Comparison of ENCODE assay signal across 2 cellular contexts in the genomic region with DNA sequence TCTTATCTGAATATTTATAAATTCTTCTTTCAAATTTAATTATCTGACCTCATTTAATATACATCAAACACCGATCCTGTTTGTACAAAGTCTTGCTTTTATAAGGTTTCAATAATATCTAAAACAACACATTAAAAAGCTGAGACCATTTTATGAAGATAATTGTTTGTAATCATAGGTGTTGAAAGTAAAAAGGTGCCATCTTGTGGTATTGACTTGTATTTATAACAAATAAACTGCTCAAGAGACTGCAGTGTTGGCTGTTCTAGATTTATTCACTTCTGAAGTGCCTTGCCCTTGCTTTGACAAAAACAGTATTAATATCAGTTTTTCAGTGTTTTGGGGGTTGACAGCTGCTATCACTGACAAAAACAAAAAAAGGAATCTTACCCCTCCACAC.
TF ChIP-seq lines count a peak whose summit lies in the region.

No MANE protein-coding gene starts in this region.

TF ChIP-seq in SK-N-SH, 30 proteins besides CTCF, POLR2A, EP300 and RAD21 (continued from another document):
- TF ChIP-seq CHD2 (IDR thresholded peaks at IDR 0.05; ENCODE audit: low read length, partially characterized antibody), result no peak
- no peak for TF ChIP-seq ZBTB33 (IDR thresholded peaks at IDR 0.05; ENCODE audit: borderline replicate concordance, low read depth)
- TF ChIP-seq RXRA (IDR thresholded peaks at IDR 0.05; ENCODE audit: borderline replicate concordance, low read depth), result no peak
- no peak for TF ChIP-seq JUND (IDR thresholded peaks at IDR 0.05)
- no peak for TF ChIP-seq GATA2 (CRISPR knock-in tag; IDR thresholded peaks at IDR 0.05)
- TF ChIP-seq TCF12 (IDR thresholded peaks at IDR 0.05), result no peak
- TF ChIP-seq TEAD4 (IDR thresholded peaks at IDR 0.05; ENCODE audit: borderline replicate concordance, insufficient read depth), result no peak
- no peak for TF ChIP-seq NRF1 (IDR thresholded peaks at IDR 0.05; ENCODE audit: low read depth, low read length)
- TF ChIP-seq REST (IDR thresholded peaks at IDR 0.05; ENCODE audit: low read depth, low read length), result no peak
- no peak for TF ChIP-seq ELF1 (IDR thresholded peaks at IDR 0.05)

TF ChIP-seq in SK-N-SH treated with all-trans-retinoic acid at 6 μM for 48 hours, 23 proteins besides CTCF, POLR2A, EP300 and RAD21 (continued from another document):
- TF ChIP-seq, protein P1, sequence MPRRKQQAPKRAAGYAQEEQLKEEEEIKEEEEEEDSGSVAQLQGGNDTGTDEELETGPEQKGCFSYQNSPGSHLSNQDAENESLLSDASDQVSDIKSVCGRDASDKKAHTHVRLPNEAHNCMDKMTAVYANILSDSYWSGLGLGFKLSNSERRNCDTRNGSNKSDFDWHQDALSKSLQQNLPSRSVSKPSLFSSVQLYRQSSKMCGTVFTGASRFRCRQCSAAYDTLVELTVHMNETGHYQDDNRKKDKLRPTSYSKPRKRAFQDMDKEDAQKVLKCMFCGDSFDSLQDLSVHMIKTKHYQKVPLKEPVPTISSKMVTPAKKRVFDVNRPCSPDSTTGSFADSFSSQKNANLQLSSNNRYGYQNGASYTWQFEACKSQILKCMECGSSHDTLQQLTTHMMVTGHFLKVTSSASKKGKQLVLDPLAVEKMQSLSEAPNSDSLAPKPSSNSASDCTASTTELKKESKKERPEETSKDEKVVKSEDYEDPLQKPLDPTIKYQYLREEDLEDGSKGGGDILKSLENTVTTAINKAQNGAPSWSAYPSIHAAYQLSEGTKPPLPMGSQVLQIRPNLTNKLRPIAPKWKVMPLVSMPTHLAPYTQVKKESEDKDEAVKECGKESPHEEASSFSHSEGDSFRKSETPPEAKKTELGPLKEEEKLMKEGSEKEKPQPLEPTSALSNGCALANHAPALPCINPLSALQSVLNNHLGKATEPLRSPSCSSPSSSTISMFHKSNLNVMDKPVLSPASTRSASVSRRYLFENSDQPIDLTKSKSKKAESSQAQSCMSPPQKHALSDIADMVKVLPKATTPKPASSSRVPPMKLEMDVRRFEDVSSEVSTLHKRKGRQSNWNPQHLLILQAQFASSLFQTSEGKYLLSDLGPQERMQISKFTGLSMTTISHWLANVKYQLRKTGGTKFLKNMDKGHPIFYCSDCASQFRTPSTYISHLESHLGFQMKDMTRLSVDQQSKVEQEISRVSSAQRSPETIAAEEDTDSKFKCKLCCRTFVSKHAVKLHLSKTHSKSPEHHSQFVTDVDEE (CRISPR knock-in tag; IDR thresholded peaks at IDR 0.05), result no peak
- TF ChIP-seq ZFP3 (CRISPR knock-in tag; IDR thresholded peaks at IDR 0.05), result no peak
- no peak for TF ChIP-seq BACH2 (CRISPR knock-in tag; IDR thresholded peaks at IDR 0.05; ENCODE audit: borderline replicate concordance)
- TF ChIP-seq TCF4 (CRISPR knock-in tag; IDR thresholded peaks at IDR 0.05; ENCODE audit: borderline replicate concordance), result no peak
- no peak for TF ChIP-seq ARNTL (CRISPR knock-in tag; IDR thresholded peaks at IDR 0.05; ENCODE audit: borderline replicate concordance, low read depth)
- TF ChIP-seq, protein P2, sequence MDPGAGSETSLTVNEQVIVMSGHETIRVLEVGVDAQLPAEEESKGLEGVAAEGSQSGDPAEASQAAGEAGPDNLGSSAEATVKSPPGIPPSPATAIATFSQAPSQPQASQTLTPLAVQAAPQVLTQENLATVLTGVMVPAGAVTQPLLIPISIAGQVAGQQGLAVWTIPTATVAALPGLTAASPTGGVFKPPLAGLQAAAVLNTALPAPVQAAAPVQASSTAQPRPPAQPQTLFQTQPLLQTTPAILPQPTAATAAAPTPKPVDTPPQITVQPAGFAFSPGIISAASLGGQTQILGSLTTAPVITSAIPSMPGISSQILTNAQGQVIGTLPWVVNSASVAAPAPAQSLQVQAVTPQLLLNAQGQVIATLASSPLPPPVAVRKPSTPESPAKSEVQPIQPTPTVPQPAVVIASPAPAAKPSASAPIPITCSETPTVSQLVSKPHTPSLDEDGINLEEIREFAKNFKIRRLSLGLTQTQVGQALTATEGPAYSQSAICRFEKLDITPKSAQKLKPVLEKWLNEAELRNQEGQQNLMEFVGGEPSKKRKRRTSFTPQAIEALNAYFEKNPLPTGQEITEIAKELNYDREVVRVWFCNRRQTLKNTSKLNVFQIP (CRISPR knock-in tag; IDR thresholded peaks at IDR 0.05; ENCODE audit: borderline replicate concordance, low read depth), result no peak
